1 cellular context compared by ENCODE assay signal in genomic region chr6:21270501-21271290, GRCh38.
TF ChIP-seq lines count a peak whose summit lies in the region.

No MANE protein-coding gene starts in this region.

TF ChIP-seq in HepG2, 621 proteins besides CTCF, POLR2A, EP300 and RAD21 (continued from another document and continues in another):
- TF ChIP-seq ZNF710 (CRISPR knock-in tag; IDR thresholded peaks at IDR 0.05; ENCODE audit: borderline replicate concordance) (no peak), ZNF569 (CRISPR knock-in tag; IDR thresholded peaks at IDR 0.05; ENCODE audit: borderline replicate concordance) (no peak), ZNF605 (CRISPR knock-in tag; IDR thresholded peaks at IDR 0.05) (0 out of 2 replicates have a peak, but pooled peaks have one; percentile 27), CBX2 (IDR thresholded peaks at IDR 0.05; ENCODE audit: low read depth, low read length) (no peak), CBX2 (CRISPR knock-in tag; IDR thresholded peaks at IDR 0.05; ENCODE audit: low read depth) (no peak), PPARG (CRISPR knock-in tag; conservative IDR thresholded peaks at IDR 0.05) (no peak), TEAD2 (CRISPR knock-in tag; IDR thresholded peaks at IDR 0.05) (no peak), THRA (CRISPR knock-in tag; IDR thresholded peaks at IDR 0.05; ENCODE audit: borderline replicate concordance) (no peak), ZNF296 (CRISPR knock-in tag; conservative IDR thresholded peaks at IDR 0.05) (no peak), KLF12 (CRISPR knock-in tag; IDR thresholded peaks at IDR 0.05; ENCODE audit: borderline replicate concordance) (no peak), HNRNPLL (IDR thresholded peaks at IDR 0.05; ENCODE audit: low read depth, low read length, poor library complexity, severe bottlenecking) (no peak), ZNF607 (CRISPR knock-in tag; IDR thresholded peaks at IDR 0.05; ENCODE audit: borderline replicate concordance) (no peak), ZNF615 (CRISPR knock-in tag; IDR thresholded peaks at IDR 0.05; ENCODE audit: borderline replicate concordance) (no peak), ELF1 (CRISPR knock-in tag; IDR thresholded peaks at IDR 0.05) (no peak), NR3C1 (CRISPR knock-in tag; IDR thresholded peaks at IDR 0.05) (no peak), RFX1 (IDR thresholded peaks at IDR 0.05) (no peak), ZBTB14 (CRISPR knock-in tag; IDR thresholded peaks at IDR 0.05) (no peak), NCOA2 (CRISPR knock-in tag; IDR thresholded peaks at IDR 0.05) (no peak), ZNF790 (CRISPR knock-in tag; IDR thresholded peaks at IDR 0.05; ENCODE audit: borderline replicate concordance) (no peak), FLYWCH1 (CRISPR knock-in tag; IDR thresholded peaks at IDR 0.05) (no peak), ZNF142 (CRISPR knock-in tag; IDR thresholded peaks at IDR 0.05) (no peak), MXD1 (CRISPR knock-in tag; IDR thresholded peaks at IDR 0.05) (no peak), SAFB2 (CRISPR knock-in tag; IDR thresholded peaks at IDR 0.05; ENCODE audit: borderline replicate concordance, low read depth) (no peak), ZNF180 (CRISPR knock-in tag; IDR thresholded peaks at IDR 0.05; ENCODE audit: borderline replicate concordance, low read depth) (no peak), PAXIP1 (CRISPR knock-in tag; conservative IDR thresholded peaks at IDR 0.05) (0 out of 2 replicates have a peak, but pooled peaks have one; percentile 8), ZEB1 (IDR thresholded peaks at IDR 0.05; ENCODE audit: insufficient replicate concordance, low read depth) (no peak), ZNF513 (CRISPR knock-in tag; conservative IDR thresholded peaks at IDR 0.05) (no peak), ZNF138 (CRISPR knock-in tag; IDR thresholded peaks at IDR 0.05; ENCODE audit: low read depth) (no peak), NR0B2 (CRISPR knock-in tag; IDR thresholded peaks at IDR 0.05) (no peak), SOX6 (IDR thresholded peaks at IDR 0.05) (no peak), SOX6 (CRISPR knock-in tag; IDR thresholded peaks at IDR 0.05) (no peak), ZFP36 (IDR thresholded peaks at IDR 0.05; ENCODE audit: borderline replicate concordance, low read depth, low read length, partially characterized antibody) (no peak), ZNF816 (CRISPR knock-in tag; IDR thresholded peaks at IDR 0.05; ENCODE audit: borderline replicate concordance) (0 out of 2 replicates have a peak, but pooled peaks have one; percentile 56), ZSCAN12 (CRISPR knock-in tag; IDR thresholded peaks at IDR 0.05) (no peak), IKZF1 (IDR thresholded peaks at IDR 0.05) (no peak), NFYC (CRISPR knock-in tag; IDR thresholded peaks at IDR 0.05) (no peak), ZBTB7A (CRISPR knock-in tag; IDR thresholded peaks at IDR 0.05) (no peak), MEIS2 (CRISPR knock-in tag; IDR thresholded peaks at IDR 0.05) (0 out of 2 replicates have a peak, but pooled peaks have one; percentile 31), TMF1 (CRISPR knock-in tag; IDR thresholded peaks at IDR 0.05; ENCODE audit: low read depth) (no peak), TAF1 (CRISPR knock-in tag; IDR thresholded peaks at IDR 0.05) (no peak), ZNF691 (CRISPR knock-in tag; IDR thresholded peaks at IDR 0.05; ENCODE audit: borderline replicate concordance, low read depth) (no peak)
